Comparison of ENCODE assay signal across 1 cellular context in the genomic region with DNA sequence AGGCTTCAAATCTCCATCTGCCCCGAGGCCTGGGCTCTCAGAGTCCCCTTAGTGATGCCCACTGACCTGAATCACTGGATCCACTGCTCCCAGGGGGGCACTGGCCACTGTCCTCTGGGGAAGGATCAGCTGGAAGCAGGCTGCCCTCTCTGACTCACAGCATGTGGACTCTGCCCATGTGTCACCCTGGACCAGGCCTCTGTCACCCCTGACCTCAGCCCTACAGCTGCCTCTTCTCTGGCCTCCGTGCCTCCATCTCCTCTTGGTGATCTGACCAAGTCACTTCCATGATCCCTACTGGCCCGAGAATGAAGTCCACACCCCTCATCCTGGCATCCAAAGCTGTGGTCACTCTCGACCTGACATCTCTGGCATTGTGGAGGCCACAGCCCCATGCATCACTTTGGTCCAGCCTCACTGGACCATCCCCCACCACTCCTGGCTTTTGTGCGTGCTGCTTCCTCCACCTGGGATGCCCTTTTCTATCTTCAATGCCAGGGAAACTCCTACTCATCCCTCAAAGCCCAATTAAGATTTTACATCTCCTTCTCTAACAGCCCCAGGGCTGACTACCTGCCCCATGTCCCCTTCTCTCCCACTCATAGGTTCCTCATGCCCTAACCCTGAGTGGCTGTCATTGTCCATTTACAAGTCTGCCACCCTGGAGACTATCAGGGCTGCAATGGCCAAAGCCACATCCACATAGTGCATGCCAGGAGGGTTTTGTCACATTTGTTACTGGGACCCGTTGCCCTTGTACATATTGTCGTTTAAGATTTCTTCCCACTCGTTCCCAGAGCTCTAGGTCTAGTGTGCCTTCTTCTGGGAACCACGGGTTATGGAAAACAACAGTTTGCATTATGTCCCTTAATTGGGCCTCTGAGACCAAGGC.
TF ChIP-seq lines count a peak whose summit lies in the region.

No MANE protein-coding gene starts in this region.

TF ChIP-seq in SK-N-SH, 30 proteins besides CTCF, POLR2A, EP300 and RAD21 (continued from another document):
- TF ChIP-seq, protein P1, sequence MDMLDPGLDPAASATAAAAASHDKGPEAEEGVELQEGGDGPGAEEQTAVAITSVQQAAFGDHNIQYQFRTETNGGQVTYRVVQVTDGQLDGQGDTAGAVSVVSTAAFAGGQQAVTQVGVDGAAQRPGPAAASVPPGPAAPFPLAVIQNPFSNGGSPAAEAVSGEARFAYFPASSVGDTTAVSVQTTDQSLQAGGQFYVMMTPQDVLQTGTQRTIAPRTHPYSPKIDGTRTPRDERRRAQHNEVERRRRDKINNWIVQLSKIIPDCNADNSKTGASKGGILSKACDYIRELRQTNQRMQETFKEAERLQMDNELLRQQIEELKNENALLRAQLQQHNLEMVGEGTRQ (IDR thresholded peaks at IDR 0.05; ENCODE audit: borderline replicate concordance, low read depth, low read length): no peak
- TF ChIP-seq RXRA (IDR thresholded peaks at IDR 0.05; ENCODE audit: borderline replicate concordance, low read depth) (no peak), CHD2 (IDR thresholded peaks at IDR 0.05; ENCODE audit: low read length, partially characterized antibody) (no peak), SIN3A (IDR thresholded peaks at IDR 0.05; ENCODE audit: borderline replicate concordance, low read depth, low read length) (no peak)
- TF ChIP-seq, protein P2, sequence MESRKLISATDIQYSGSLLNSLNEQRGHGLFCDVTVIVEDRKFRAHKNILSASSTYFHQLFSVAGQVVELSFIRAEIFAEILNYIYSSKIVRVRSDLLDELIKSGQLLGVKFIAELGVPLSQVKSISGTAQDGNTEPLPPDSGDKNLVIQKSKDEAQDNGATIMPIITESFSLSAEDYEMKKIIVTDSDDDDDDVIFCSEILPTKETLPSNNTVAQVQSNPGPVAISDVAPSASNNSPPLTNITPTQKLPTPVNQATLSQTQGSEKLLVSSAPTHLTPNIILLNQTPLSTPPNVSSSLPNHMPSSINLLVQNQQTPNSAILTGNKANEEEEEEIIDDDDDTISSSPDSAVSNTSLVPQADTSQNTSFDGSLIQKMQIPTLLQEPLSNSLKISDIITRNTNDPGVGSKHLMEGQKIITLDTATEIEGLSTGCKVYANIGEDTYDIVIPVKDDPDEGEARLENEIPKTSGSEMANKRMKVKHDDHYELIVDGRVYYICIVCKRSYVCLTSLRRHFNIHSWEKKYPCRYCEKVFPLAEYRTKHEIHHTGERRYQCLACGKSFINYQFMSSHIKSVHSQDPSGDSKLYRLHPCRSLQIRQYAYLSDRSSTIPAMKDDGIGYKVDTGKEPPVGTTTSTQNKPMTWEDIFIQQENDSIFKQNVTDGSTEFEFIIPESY (IDR thresholded peaks at IDR 0.05; ENCODE audit: borderline replicate concordance, low read depth): no peak
